8 cellular contexts compared by ENCODE assay signal in the genomic region with DNA sequence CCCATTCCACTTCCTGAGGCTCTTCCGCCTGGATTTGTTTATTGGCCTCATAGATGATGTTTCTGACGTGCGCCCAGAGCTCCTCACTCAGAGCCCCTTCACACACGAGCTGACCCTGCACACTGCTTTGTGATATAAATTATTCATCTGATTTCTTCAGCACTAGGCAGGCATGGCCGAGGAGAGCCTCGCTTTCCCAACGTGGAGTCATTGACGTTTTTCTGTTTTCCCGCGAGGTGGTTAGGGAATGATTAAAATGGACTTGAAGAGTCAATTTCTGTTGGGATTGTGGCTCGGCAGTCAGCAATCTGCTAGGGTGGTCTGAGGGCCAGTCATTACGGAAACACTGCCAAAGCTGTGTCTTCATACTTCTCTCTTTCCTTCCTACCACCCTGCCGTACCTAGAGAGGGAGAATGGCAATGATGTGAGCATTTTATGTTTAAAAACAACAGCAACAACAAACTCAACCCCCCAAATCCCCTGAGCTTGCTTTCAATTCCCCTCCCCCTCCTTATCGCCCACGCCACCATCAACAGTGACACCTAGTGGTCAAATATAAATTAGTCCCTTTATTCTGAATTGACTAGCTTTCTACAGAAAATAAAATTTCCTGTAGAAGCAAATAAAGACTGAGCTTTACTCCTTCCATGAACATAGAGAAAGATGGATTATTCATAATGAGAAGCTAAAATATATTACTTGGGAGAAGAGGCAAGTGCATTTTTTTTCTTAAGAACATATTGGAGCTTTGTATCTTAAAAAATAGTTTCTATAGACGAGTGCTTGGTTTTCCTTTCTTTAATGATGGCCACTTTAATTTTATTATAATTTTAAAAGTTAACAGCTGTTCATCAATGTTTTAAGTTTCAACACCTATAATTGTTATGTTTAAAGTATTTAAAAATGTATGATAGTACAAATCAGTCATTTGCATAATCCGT.
DNase-seq lines count a peak whose midpoint lies in the region; ATAC-seq and TF ChIP-seq lines count a peak whose summit lies in the region.

No MANE protein-coding gene starts in this region.

- H3K4me1 ChIP-seq in GM23338 (ENCODE audit: insufficient read depth) (peaks cover 10% of the 10 kb centered on the region), ectodermal cell (ENCODE audit: control insufficient read depth, insufficient read depth, low read length) (no peaks in the 10 kb centered on the region), right lobe of liver (peaks cover 0 to 10% (median 0%) of the 10 kb centered on the region in 4 donors)

- H3K27ac Mint-ChIP-seq in CD4-positive, alpha-beta T cell = no peak overlapping the region
- no peak overlapping the region for H3K27ac Mint-ChIP-seq in GM23338
- no peak overlapping the region for H3K27ac Mint-ChIP-seq in WTC11
- H3K27ac Mint-ChIP-seq in stimulated activated effector memory CD8-positive, alpha-beta T cell treated with anti-CD3 and anti-CD28 coated beads, Interleukin-12 subunit alpha, Interleukin-12 subunit beta, amount 100 ng/mL, for 72 hours = no peak overlapping the region

- intact Hi-C loops in CD4-positive, alpha-beta T cell (cut with DNase I, micrococcal nuclease) = loop anchor here (2.0 kb wide), 1 partner anchor 428 kb away; no protein-coding TSS in a partner anchor
- intact Hi-C loops in right lobe of liver (cut with DNase I) = loop anchor here (5.0 to 10.0 kb wide), 2 partner anchors 410 to 412 kb away; no protein-coding TSS in a partner anchor

- H3K4me2 ChIP-seq in GM23338 = peak overlapping the region; percentile 61

- CTCF ChIA-PET in CD4-positive, alpha-beta T cell (lab: Charles Lee) = interaction anchor here (0.6 to 1.4 kb wide), 7 partner anchors 13 to 764 kb away, joined by 3 to 5 read pairs (median 3); no protein-coding TSS in a partner anchor
- CTCF ChIA-PET in WTC11 (lab: Charles Lee) = interaction anchor here (0.6 to 2.5 kb wide), 74 partner anchors 8 to 978 kb away, joined by 3 to 48 read pairs (median 5); partner anchors contain the start of genes HOXD1, HOXD4, HOXD9 and MTX2

- H3K4me3 Mint-ChIP-seq in CD4-positive, alpha-beta T cell = peak overlapping the region; percentile 82
- H3K4me3 Mint-ChIP-seq in GM23338 = peak overlapping the region; percentile 37; the same call in 2 of the 3 replicates
- H3K4me3 Mint-ChIP-seq in WTC11 = peak overlapping the region; percentile 61
- H3K4me3 Mint-ChIP-seq in stimulated activated effector memory CD8-positive, alpha-beta T cell treated with anti-CD3 and anti-CD28 coated beads, Interleukin-12 subunit alpha, Interleukin-12 subunit beta, amount 100 ng/mL, for 72 hours = peak overlapping the region; percentile 73

- H3K36me3 Mint-ChIP-seq in CD4-positive, alpha-beta T cell (ENCODE audit: low read depth) = no peaks in the 10 kb centered on the region
- H3K36me3 Mint-ChIP-seq in GM23338 (ENCODE audit: low read depth) (no peaks in the 10 kb centered on the region), WTC11 (no peaks in the 10 kb centered on the region)
- no peaks in the 10 kb centered on the region for H3K36me3 Mint-ChIP-seq in stimulated activated effector memory CD8-positive, alpha-beta T cell treated with anti-CD3 and anti-CD28 coated beads, Interleukin-12 subunit alpha, Interleukin-12 subunit beta, amount 100 ng/mL, for 72 hours

- POLR2A ChIA-PET in CD4-positive, alpha-beta T cell (lab: Charles Lee) = interaction anchor here (0.8 kb wide), 1 partner anchor 428 kb away, joined by 4 read pairs; no protein-coding TSS in a partner anchor
- POLR2A ChIA-PET in WTC11 (lab: Charles Lee) = interaction anchor here (0.6 kb wide), 1 partner anchor 316 kb away, joined by 3 read pairs; no protein-coding TSS in a partner anchor

- no peaks in the 10 kb centered on the region for H3K9me3 ChIP-seq in CD4-positive, alpha-beta T cell (ENCODE audit: control insufficient read depth, low read length)
- no peaks in the 10 kb centered on the region for H3K9me3 ChIP-seq in ectodermal cell (ENCODE audit: control insufficient read depth, low read length)
- no peaks in the 10 kb centered on the region for H3K9me3 ChIP-seq in right lobe of liver

- no peaks in the 10 kb centered on the region for H3K4me1 Mint-ChIP-seq in CD4-positive, alpha-beta T cell (ENCODE audit: low read depth)
- H3K4me1 Mint-ChIP-seq in GM23338 (peaks cover 20% of the 10 kb centered on the region), WTC11 (peaks cover 22% of the 10 kb centered on the region)
- H3K4me1 Mint-ChIP-seq in stimulated activated effector memory CD8-positive, alpha-beta T cell treated with anti-CD3 and anti-CD28 coated beads, Interleukin-12 subunit alpha, Interleukin-12 subunit beta, amount 100 ng/mL, for 72 hours = peaks cover 13% of the 10 kb centered on the region

- H3K36me3 ChIP-seq in GM23338 (ENCODE audit: insufficient read depth) = no peaks in the 10 kb centered on the region
- H3K36me3 ChIP-seq in ectodermal cell (ENCODE audit: control insufficient read depth, insufficient read depth, low read length) = no peaks in the 10 kb centered on the region
- no peaks in the 10 kb centered on the region for H3K36me3 ChIP-seq in right lobe of liver

- no peaks in the 10 kb centered on the region for H3K9me3 Mint-ChIP-seq in CD4-positive, alpha-beta T cell
- H3K9me3 Mint-ChIP-seq in GM23338 = no peaks in the 10 kb centered on the region
- no peaks in the 10 kb centered on the region for H3K9me3 Mint-ChIP-seq in WTC11
- no peaks in the 10 kb centered on the region for H3K9me3 Mint-ChIP-seq in stimulated activated effector memory CD8-positive, alpha-beta T cell treated with anti-CD3 and anti-CD28 coated beads, Interleukin-12 subunit alpha, Interleukin-12 subunit beta, amount 100 ng/mL, for 72 hours

- no peak overlapping the region for H3K27ac ChIP-seq in CD4-positive, alpha-beta T cell (ENCODE audit: low read depth, low read length)
- H3K27ac ChIP-seq in GM23338 (ENCODE audit: low read depth) (no peak overlapping the region), ectodermal cell (ENCODE audit: insufficient read depth, low read depth, low read length, poor library complexity, severe bottlenecking) (no peak overlapping the region), right lobe of liver (peak overlapping the region in 1 of 3 donors; percentile 50)

- H3K27me3 ChIP-seq in CD4-positive, alpha-beta T cell (ENCODE audit: control insufficient read depth, insufficient read depth, low read length) = peaks cover 27% of the 10 kb centered on the region
- H3K27me3 ChIP-seq in GM23338 (ENCODE audit: insufficient read depth) (peaks cover 8% of the 10 kb centered on the region), ectodermal cell (ENCODE audit: control insufficient read depth, insufficient read depth, low read length, poor library complexity, severe bottlenecking) (peaks cover 37% of the 10 kb centered on the region), right lobe of liver (no peaks in the 10 kb centered on the region)

- peak; percentile 66 for ATAC-seq in CD4-positive, alpha-beta T cell (ENCODE audit: poor library complexity)
- peak; percentile 54 for ATAC-seq in GM23338
- ATAC-seq in WTC11 = peak; percentile 35; the same call in 1 of the 2 replicates
- peak; percentile 77 to 87 (median 80) for ATAC-seq in right lobe of liver
- ATAC-seq in stimulated activated effector memory CD8-positive, alpha-beta T cell treated with anti-CD3 and anti-CD28 coated beads, Interleukin-12 subunit alpha, Interleukin-12 subunit beta, amount 100 ng/mL, for 72 hours = peak; percentile 46
- ATAC-seq in HG02763 (IDR thresholded peaks at IDR 0.05; ENCODE audit: unreplicated experiment) = no peak

- no peaks in the 10 kb centered on the region for H3F3A ChIP-seq in GM23338 (replicated peaks; ENCODE audit: low read depth)

- H3K4me3 ChIP-seq in GM23338 (peak overlapping the region; percentile 38), ectodermal cell (ENCODE audit: insufficient read depth, low read depth, low read length) (peak overlapping the region; percentile 37), right lobe of liver (peak overlapping the region; percentile 31 to 48 (median 48))

- 16 to 30% methylated on average over 13 to 17 of the region's 17 CpGs for WGBS in ectodermal cell, 2 experiments
- WGBS in right lobe of liver (ENCODE audit: insufficient coverage, low coverage, low lambda C conversion rate, missing lambda C conversion rate) = 8% methylated on average over 17 of the region's 17 CpGs

- TF ChIP-seq CTCF in CD4-positive, alpha-beta T cell (IDR thresholded peaks at IDR 0.05) = peak; percentile 82
- TF ChIP-seq CTCF in GM23338 (conservative IDR thresholded peaks at IDR 0.05; ENCODE audit: low read depth in 2 of 2) (peak; percentile 81 to 91), WTC11 (IDR thresholded peaks at IDR 0.05) (no peak; the same call in 1 of the 2 replicates), right lobe of liver (IDR thresholded peaks at IDR 0.05) (peak; percentile 66 to 84 (median 73))

- H3K79me2 ChIP-seq in GM23338 (replicated peaks; ENCODE audit: insufficient read depth) = no peaks in the 10 kb centered on the region

- H4K20me1 ChIP-seq in GM23338 (replicated peaks; ENCODE audit: insufficient read depth) = no peaks in the 10 kb centered on the region

- TF ChIP-seq POLR2A in right lobe of liver (IDR thresholded peaks at IDR 0.05) = no peak

- H2AFZ ChIP-seq in GM23338 = peak overlapping the region; percentile 48; the same call in 1 of the 2 replicates

- H3K27me3 Mint-ChIP-seq in CD4-positive, alpha-beta T cell = peaks cover 66% of the 10 kb centered on the region
- H3K27me3 Mint-ChIP-seq in GM23338 (ENCODE audit: insufficient read depth, low read depth, poor library complexity) (peaks cover 5% of the 10 kb centered on the region), WTC11 (ENCODE audit: low read depth) (peaks cover 43% of the 10 kb centered on the region)

- no peaks in the 10 kb centered on the region for H3K9me2 ChIP-seq in GM23338 (ENCODE audit: insufficient read depth)

- DNase-seq in CD4-positive, alpha-beta T cell = peak in 3 of 10 experiments; percentile 3 to 10 (median 8)
- peak; percentile 85 for DNase-seq in GM23338 (ENCODE audit: low spot score)
- peak; percentile 62 for DNase-seq in NCI-H2107 (lab: John Stamatoyannopoulos, UW)
- no peak for DNase-seq in WTC11 (ENCODE audit: low spot score)
- no peak for DNase-seq in right lobe of liver
- DNase-seq in stimulated activated effector memory CD8-positive, alpha-beta T cell treated with anti-CD3 and anti-CD28 coated beads, Interleukin-12 subunit alpha, Interleukin-12 subunit beta, amount 100 ng/mL, for 72 hours (ENCODE audit: low spot score in 2 of 2) = peak; percentile 14 to 64

TF ChIP-seq in GM23338, 12 proteins besides CTCF, POLR2A, EP300 and RAD21:
- TF ChIP-seq CREB1 (CRISPR knock-in tag; IDR thresholded peaks at IDR 0.05; ENCODE audit: low read depth) (peak; percentile 50; the same call in 1 of the 2 replicates), ZNF114 (CRISPR knock-in tag; IDR thresholded peaks at IDR 0.05) (no peak)
TF ChIP-seq in GM23338: peak in this region for 1.

Comparison
In these comparisons a context has a peak if more than half of its experiments do, and no peak if none do; other contexts are left out.
1. DNase-seq: peak in GM23338 (single experiment), NCI-H2107 (single experiment) and stimulated activated effector memory CD8-positive, alpha-beta T cell treated with anti-CD3 and anti-CD28 coated beads, Interleukin-12 subunit alpha, Interleukin-12 subunit beta, amount 100 ng/mL, for 72 hours (2 of 2); none in WTC11 (single experiment) and right lobe of liver (0 of 3).
2. Peak in every context shown above with its lines, with median percentiles within 50 percentile points of each other: H3K4me3 Mint-ChIP-seq and H3K4me3 ChIP-seq.